1 cellular context compared by ENCODE assay signal in the genomic region with DNA sequence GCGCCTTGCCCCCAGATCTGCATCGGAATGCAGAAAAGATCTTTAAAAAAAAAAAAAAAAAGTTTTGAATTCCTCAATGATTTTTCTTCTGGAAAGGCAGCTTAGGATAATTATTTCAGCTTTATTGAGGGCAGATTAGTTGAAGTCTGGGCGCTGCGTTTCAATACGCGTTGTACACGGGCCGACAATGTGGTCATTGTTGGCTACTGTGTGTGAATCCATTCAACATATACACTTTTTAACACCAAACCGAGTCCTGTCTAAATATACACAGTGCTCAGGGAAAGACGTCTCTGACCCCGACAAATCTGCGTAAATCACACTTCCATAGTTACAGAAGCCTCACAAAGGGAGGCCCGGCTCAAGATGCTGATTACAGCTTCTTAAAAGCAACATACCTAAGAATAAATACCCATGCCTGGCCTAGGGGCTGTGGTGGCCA.
TF ChIP-seq lines count a peak whose summit lies in the region.

No MANE protein-coding gene starts in this region.

TF ChIP-seq in HCT116, 20 proteins besides CTCF, POLR2A, EP300 and RAD21 (continued from another document):
- TF ChIP-seq ELF1 (IDR thresholded peaks at IDR 0.05; ENCODE audit: borderline replicate concordance, low read depth) (no peak), TCF7L2 (IDR thresholded peaks at IDR 0.05; ENCODE audit: borderline replicate concordance, extremely low read depth, insufficient read depth, insufficient read length) (no peak)
